23 cellular contexts compared by ENCODE assay signal in genomic region chr3:129581623-129582022, GRCh38. TPM values are rescaled to one million over a fixed set of nuclear protein-coding genes. Genes with fewer than 3 reads are reported as not detected.
DNase-seq lines count a peak whose midpoint lies in the region; ATAC-seq and TF ChIP-seq lines count a peak whose summit lies in the region.
"Had no signal": no experiment of that assay in that cellular context is flagged by ENCODE, and none has a peak within 500 bp of the region (broad histone marks: within the 10 kb centered on the region; RNA-seq: fewer than 3 reads in every experiment).

No MANE protein-coding gene starts in this region.

- peaks cover 10 to 28% of the 10 kb centered on the region in 2 donors for H3K4me1 ChIP-seq in naive thymus-derived CD4-positive, alpha-beta T cell (ENCODE audit: control insufficient read depth in 2 of 2, insufficient read depth in 2 of 2, low read length in 2 of 2)
- H3K4me1 ChIP-seq in mucosa of descending colon (ENCODE audit: low read depth) (peaks cover 10% of the 10 kb centered on the region), upper lobe of left lung (peaks cover 24 to 37% (median 28%) of the 10 kb centered on the region in 4 donors)

- no peak overlapping the region for H3K4me3 ChIP-seq in naive thymus-derived CD4-positive, alpha-beta T cell (ENCODE audit: low read length)
- H3K4me3 ChIP-seq in mucosa of descending colon (no peak overlapping the region), upper lobe of left lung (no peak overlapping the region)
- H3K4me3 ChIP-seq: A549, GM23248, SK-N-MC had no signal

- POLR2A ChIA-PET in CD4-positive, alpha-beta T cell (lab: Charles Lee), result no interaction called here
- POLR2A ChIA-PET in naive thymus-derived CD4-positive, alpha-beta T cell (lab: Charles Lee), result no interaction called here

- no peak for TF ChIP-seq CTCF in CD4-positive, alpha-beta T cell (IDR thresholded peaks at IDR 0.05)
- TF ChIP-seq CTCF in mucosa of descending colon (IDR thresholded peaks at IDR 0.05), result no peak
- TF ChIP-seq CTCF in upper lobe of left lung (IDR thresholded peaks at IDR 0.05), result no peak

- CTCF ChIA-PET in CD4-positive, alpha-beta T cell (lab: Charles Lee), result no interaction called here
- CTCF ChIA-PET in naive thymus-derived CD4-positive, alpha-beta T cell (lab: Charles Lee), result interaction anchor here (1.0 kb wide), 1 partner anchor 352 kb away, joined by 3 read pairs; no protein-coding TSS in a partner anchor

- TF ChIP-seq EP300 in upper lobe of left lung (IDR thresholded peaks at IDR 0.05), result no peak

- H3K4me1 Mint-ChIP-seq in CD4-positive, alpha-beta T cell (ENCODE audit: low read depth), result peaks cover 18% of the 10 kb centered on the region
- peaks cover 17% of the 10 kb centered on the region for H3K4me1 Mint-ChIP-seq in T-helper 17 cell
- H3K4me1 Mint-ChIP-seq in naive thymus-derived CD4-positive, alpha-beta T cell, result peaks cover 0 to 17% (median 12%) of the 10 kb centered on the region in 7 donors

- 80 to 92% methylated on average over 5 to 8 of the region's 8 CpGs for WGBS in upper lobe of left lung, 2 donors

- ATAC-seq in CD4-positive, alpha-beta T cell (ENCODE audit: poor library complexity), result no peak
- ATAC-seq in T-helper 17 cell (no peak), mucosa of descending colon (no peak), upper lobe of left lung (ENCODE audit: low FRiP score in 2 of 2) (no peak)
- ATAC-seq in naive thymus-derived CD4-positive, alpha-beta T cell, result no peak
- ATAC-seq: A549 had no signal

- no peaks in the 10 kb centered on the region for H3K9me3 Mint-ChIP-seq in CD4-positive, alpha-beta T cell
- no peaks in the 10 kb centered on the region for H3K9me3 Mint-ChIP-seq in naive thymus-derived CD4-positive, alpha-beta T cell

- H3K9me3 ChIP-seq in CD4-positive, alpha-beta T cell (ENCODE audit: control insufficient read depth, low read length), result no peaks in the 10 kb centered on the region
- H3K9me3 ChIP-seq in T-helper 17 cell (ENCODE audit: control insufficient read depth, low read length, poor library complexity, severe bottlenecking), result no peaks in the 10 kb centered on the region
- H3K9me3 ChIP-seq in naive thymus-derived CD4-positive, alpha-beta T cell (ENCODE audit: control insufficient read depth in 2 of 3, low read length in 3 of 3), result no peaks in the 10 kb centered on the region
- no peaks in the 10 kb centered on the region for H3K9me3 ChIP-seq in mucosa of descending colon
- H3K9me3 ChIP-seq in upper lobe of left lung, result no peaks in the 10 kb centered on the region
- H3K9me3 ChIP-seq: A549 had no signal

- H3K27me3 Mint-ChIP-seq in CD4-positive, alpha-beta T cell, result no peaks in the 10 kb centered on the region
- H3K27me3 Mint-ChIP-seq in T-helper 17 cell, result no peaks in the 10 kb centered on the region
- H3K27me3 Mint-ChIP-seq in naive thymus-derived CD4-positive, alpha-beta T cell, result no peaks in the 10 kb centered on the region

- no peak for DNase-seq in CD4-positive, alpha-beta T cell
- DNase-seq in T-helper 17 cell (no peak), caudate nucleus (lab: John Stamatoyannopoulos, UW) (no peak), mucosa of descending colon (no peak), upper lobe of left lung (no peak)
- DNase-seq in naive thymus-derived CD4-positive, alpha-beta T cell, result no peak
- no peak for DNase-seq in central memory CD4-positive, alpha-beta T cell
- DNase-seq: COR-L47, DMS53, GM23248, H7, MM.1S, NCI-H1436, NCI-H187, NCI-H345, NCI-H524 treated with DMSO at 0.1 percent for 48 hours, NCI-H774, SIG-M5 had no signal

- TF ChIP-seq POLR2A in upper lobe of left lung (IDR thresholded peaks at IDR 0.05), result no peak

- no peak overlapping the region for H3K27ac ChIP-seq in CD4-positive, alpha-beta T cell (ENCODE audit: low read depth, low read length)
- no peak overlapping the region for H3K27ac ChIP-seq in naive thymus-derived CD4-positive, alpha-beta T cell (ENCODE audit: low read depth, low read length)
- H3K27ac ChIP-seq in caudate nucleus (ENCODE audit: low read depth, low read length) (no peak overlapping the region), upper lobe of left lung (no peak overlapping the region)
- H3K27ac ChIP-seq: A549, GM23248, KMS-11, SK-N-MC had no signal

- no peaks in the 10 kb centered on the region for H3K27me3 ChIP-seq in CD4-positive, alpha-beta T cell (ENCODE audit: control insufficient read depth, insufficient read depth, low read length)
- H3K27me3 ChIP-seq in naive thymus-derived CD4-positive, alpha-beta T cell (ENCODE audit: control insufficient read depth in 2 of 2, insufficient read depth in 2 of 2, low read length in 2 of 2), result no peaks in the 10 kb centered on the region
- no peaks in the 10 kb centered on the region for H3K27me3 ChIP-seq in upper lobe of left lung

- H3K27ac Mint-ChIP-seq in CD4-positive, alpha-beta T cell, result peak overlapping the region; percentile 67
- peak overlapping the region; percentile 100 for H3K27ac Mint-ChIP-seq in T-helper 17 cell
- H3K27ac Mint-ChIP-seq in naive thymus-derived CD4-positive, alpha-beta T cell, result peak overlapping the region in 5 of 9 donors; percentile 24 to 66 (median 51)

- H3K36me3 Mint-ChIP-seq in CD4-positive, alpha-beta T cell (ENCODE audit: low read depth), result no peaks in the 10 kb centered on the region
- H3K36me3 Mint-ChIP-seq in T-helper 17 cell (ENCODE audit: low read depth), result peaks cover 3% of the 10 kb centered on the region
- H3K36me3 Mint-ChIP-seq in naive thymus-derived CD4-positive, alpha-beta T cell, result no peaks in the 10 kb centered on the region

- no peak overlapping the region for H3K4me3 Mint-ChIP-seq in CD4-positive, alpha-beta T cell
- H3K4me3 Mint-ChIP-seq in T-helper 17 cell, result no peak overlapping the region
- H3K4me3 Mint-ChIP-seq in naive thymus-derived CD4-positive, alpha-beta T cell, result no peak overlapping the region

- intact Hi-C loops in CD4-positive, alpha-beta T cell (cut with DNase I, micrococcal nuclease), result no loop called here
- intact Hi-C loops in naive thymus-derived CD4-positive, alpha-beta T cell (cut with micrococcal nuclease), result no loop called here
- intact Hi-C loops in mucosa of descending colon (cut with DNase I, micrococcal nuclease), result no loop called here

- H3K36me3 ChIP-seq in naive thymus-derived CD4-positive, alpha-beta T cell (ENCODE audit: control insufficient read depth in 2 of 3, insufficient read depth in 3 of 3, low read length in 3 of 3), result no peaks in the 10 kb centered on the region
- H3K36me3 ChIP-seq in mucosa of descending colon (ENCODE audit: low read depth), result no peaks in the 10 kb centered on the region
- peaks cover 0 to 90% (median 81%) of the 10 kb centered on the region in 4 donors for H3K36me3 ChIP-seq in upper lobe of left lung

RNA-seq across cellular contexts. Expression of gene PLXND1, which starts 24.9 kb away (rescaled TPM):
- 10 to 100 TPM; 61.7 to 62.5 TPM for total RNA-seq in CD4-positive, alpha-beta T cell
- total RNA-seq in T-helper 17 cell (100 to 1,000 TPM in 1 of 2 donors, 10 to 100 TPM in 1; 78.8 to 152 TPM), mucosa of descending colon (10 to 100 TPM; 26.8 to 57.1 (median 48.1) TPM), upper lobe of left lung (100 to 1,000 TPM in 5 of 6 donors, 10 to 100 TPM in 1; 95.3 to 607 (median 227) TPM)
- 10 to 100 TPM in 2 of 5 experiments, 1 to 10 TPM in 3; 1.9 to 82.5 (median 7.5) TPM for total RNA-seq in naive thymus-derived CD4-positive, alpha-beta T cell
- polyA plus RNA-seq in naive thymus-derived CD4-positive, alpha-beta T cell, result under 1 TPM in 1 of 2 donors, not detected in 1; 0.38 TPM

RNA-seq across cellular contexts. Expression of gene H1-8, which starts 38.6 kb away (rescaled TPM):
- total RNA-seq in CD4-positive, alpha-beta T cell, result not detected
- total RNA-seq in T-helper 17 cell (not detected), mucosa of descending colon (not detected), upper lobe of left lung (not detected)
- not detected for total RNA-seq in naive thymus-derived CD4-positive, alpha-beta T cell
- polyA plus RNA-seq in naive thymus-derived CD4-positive, alpha-beta T cell, result not detected
- total RNA-seq: Daoy, G401, GM23248, H7 had no signal
- polyA plus RNA-seq: A549, GM23248 had no signal

RNA-seq across cellular contexts. Expression of gene RHO, which starts 53.2 kb away (rescaled TPM):
- not detected for total RNA-seq in CD4-positive, alpha-beta T cell
- total RNA-seq in T-helper 17 cell (not detected), mucosa of descending colon (not detected), upper lobe of left lung (not detected)
- not detected for total RNA-seq in naive thymus-derived CD4-positive, alpha-beta T cell
- polyA plus RNA-seq in naive thymus-derived CD4-positive, alpha-beta T cell, result not detected
- total RNA-seq: Daoy, G401, GM23248 had no signal
- polyA plus RNA-seq: GM23248 had no signal
